23 cellular contexts compared by ENCODE assay signal in genomic region chr2:71181316-71181715, GRCh38. TPM values are rescaled to one million over a fixed set of nuclear protein-coding genes. Genes with fewer than 3 reads are reported as not detected.
DNase-seq lines count a peak whose midpoint lies in the region; ATAC-seq, FAIRE-seq and TF ChIP-seq lines count a peak whose summit lies in the region.
"Had no signal": no experiment of that assay in that cellular context is flagged by ENCODE, and none has a peak within 500 bp of the region (broad histone marks: within the 10 kb centered on the region; RNA-seq: fewer than 3 reads in every experiment).

No MANE protein-coding gene starts in this region.

- no peak for TF ChIP-seq RAD21 in A549 (conservative IDR thresholded peaks at IDR 0.05 in 1 of 2, IDR thresholded peaks at IDR 0.05 in 1 of 2)

- H3K9me3 Mint-ChIP-seq in effector memory CD8-positive, alpha-beta T cell = no peaks in the 10 kb centered on the region
- H3K9me3 Mint-ChIP-seq: H9, T-cell had no signal

- peaks cover 18 to 28% of the 10 kb centered on the region in 2 donors for H3K27me3 Mint-ChIP-seq in effector memory CD8-positive, alpha-beta T cell

- H3K27me3 ChIP-seq in RWPE2 (ENCODE audit: insufficient read depth, poor library complexity, severe bottlenecking) = no peaks in the 10 kb centered on the region
- H3K27me3 ChIP-seq: BLaER1 had no signal

- H3K4me1 ChIP-seq in A549 = peaks cover 4% of the 10 kb centered on the region; the same call in 1 of the 3 replicates
- H3K4me1 ChIP-seq in RWPE2 (ENCODE audit: insufficient read depth, poor library complexity, severe bottlenecking) = no peaks in the 10 kb centered on the region
- H3K4me1 ChIP-seq: BLaER1 had no signal

- POLR2A ChIA-PET in A549 (lab: Yijun Ruan, JAX) = no interaction called here

- H3K4me3 Mint-ChIP-seq in effector memory CD8-positive, alpha-beta T cell = no peak overlapping the region
- H3K4me3 Mint-ChIP-seq: CD4-positive, CD25-positive, alpha-beta regulatory T cell; H9; T-cell had no signal

- no peak overlapping the region for H3K27ac Mint-ChIP-seq in effector memory CD8-positive, alpha-beta T cell
- H3K27ac Mint-ChIP-seq: CD4-positive, CD25-positive, alpha-beta regulatory T cell; H9; T-cell had no signal

- H3K4me2 ChIP-seq in A549 = no peak overlapping the region
- H3K4me2 ChIP-seq: BLaER1, PC-9 had no signal

- H3K4me1 Mint-ChIP-seq in effector memory CD8-positive, alpha-beta T cell (ENCODE audit: low read depth in 2 of 2) = no peaks in the 10 kb centered on the region
- H3K4me1 Mint-ChIP-seq: T-cell had no signal

- ATAC-seq in A549 (peak in 1 of 2 experiments; percentile 45; a peak in 3 of 6 replicates), RWPE2 (ENCODE audit: low read depth) (peak; percentile 58; the same call in 2 of the 3 replicates), left lobe of liver (peak; percentile 49)
- ATAC-seq in effector memory CD8-positive, alpha-beta T cell (replicated peaks) = no peak
- ATAC-seq: K562, T-cell had no signal

- no peak for TF ChIP-seq CTCF in A549 (IDR thresholded peaks at IDR 0.05)
- no peak for TF ChIP-seq CTCF in RWPE2 (IDR thresholded peaks at IDR 0.05; ENCODE audit: poor library complexity, severe bottlenecking)

- CTCF ChIA-PET in A549 (lab: Yijun Ruan, JAX) = interaction anchor here (1.2 to 1.6 kb wide), 2 partner anchors 10 to 24 kb away, joined by 3 to 7 read pairs; no protein-coding TSS in a partner anchor

- H3K27ac ChIP-seq in A549 (no peak overlapping the region; a peak in 1 of 6 replicates), RWPE2 (ENCODE audit: poor library complexity, severe bottlenecking) (no peak overlapping the region)
- H3K27ac ChIP-seq: BLaER1, PC-9 had no signal

- H3K36me3 ChIP-seq in RWPE2 (ENCODE audit: low read depth) = no peaks in the 10 kb centered on the region
- H3K36me3 ChIP-seq: BLaER1 had no signal

- H3K9me3 ChIP-seq in A549 (no peaks in the 10 kb centered on the region), RWPE2 (ENCODE audit: severe bottlenecking) (no peaks in the 10 kb centered on the region)
- H3K9me3 ChIP-seq: BLaER1 had no signal

- no peak for TF ChIP-seq EP300 in A549 (IDR thresholded peaks at IDR 0.05)

- WGBS in A549 (ENCODE audit: missing lambda C conversion rate) = 18% methylated on average over 2 of the region's 2 CpGs

- H3K4me3 ChIP-seq in A549 = no peak overlapping the region
- no peak overlapping the region for H3K4me3 ChIP-seq in RWPE2 (ENCODE audit: severe bottlenecking)
- H3K4me3 ChIP-seq: BLaER1, K562, PC-9 had no signal

- peak in 1 of 2 experiments; percentile 21 for DNase-seq in A549 (ENCODE audit: low read depth in 1 of 2, low spot score in 1 of 2)
- peak; percentile 40 for DNase-seq in ELR (ENCODE audit: low read depth)
- no peak for DNase-seq in RWPE2 (ENCODE audit: low spot score)
- no peak for DNase-seq in left lobe of liver (ENCODE audit: low spot score)
- DNase-seq in effector memory CD8-positive, alpha-beta T cell = no peak
- no peak for DNase-seq in RPMI8226
- DNase-seq in NCI-H2196 treated with DMSO at 0.1 percent for 48 hours (lab: John Stamatoyannopoulos, UW; ENCODE audit: unreplicated experiment) = no peak
- no peak for DNase-seq in activated CD4-positive, alpha-beta T cell treated with anti-CD3 and anti-CD28 coated beads, Interleukin-2, amount 50 U/mL, for 4 hours
- DNase-seq: 8988T; CD4-positive, CD25-positive, alpha-beta regulatory T cell; H9; Kasumi-1; MM.1S; NCI-H2029; NCI-H446 treated with DMSO at 0.1 percent for 48 hours; NCI-H526; NCI-H82; NK-92 treated with Interleukin-12 subunit alpha and Interleukin-12 subunit beta, amount 100 ng/mL, for 24 hours; PC-9; SHP77; T-cell had no signal

- no peak for FAIRE-seq in A549 (lab: Jason Lieb, UNC)
- FAIRE-seq: K562 had no signal

- no peak for TF ChIP-seq POLR2A in A549 (IDR thresholded peaks at IDR 0.05; ENCODE audit: low read length)

- H3K36me3 Mint-ChIP-seq in effector memory CD8-positive, alpha-beta T cell (ENCODE audit: insufficient read depth) = no peaks in the 10 kb centered on the region
- H3K36me3 Mint-ChIP-seq: CD4-positive, CD25-positive, alpha-beta regulatory T cell; T-cell had no signal

TF ChIP-seq in A549, 52 proteins besides CTCF, POLR2A, EP300 and RAD21:
- TF ChIP-seq ELK1 (IDR thresholded peaks at IDR 0.05; ENCODE audit: low read depth, low read length) (no peak), GATA3 (IDR thresholded peaks at IDR 0.05; ENCODE audit: borderline replicate concordance) (peak; percentile 57; the same call in 1 of the 2 replicates)

RNA-seq across cellular contexts. Expression of gene PAIP2B, which starts 45.6 kb away (rescaled TPM):
- polyA plus RNA-seq in A549 (2011; rRNA removed) (0.84 and 0.94 TPM in 2 replicates), A549 (2017; fragmentation: RNase III; extraction: RNeasy Plus Mini Kit Qiagen cat#74134 plus additional on column Dnase treatment) (0.54 to 0.70 TPM (median 0.61 TPM) in 3 replicates)
- polyA plus RNA-seq in A549 (2012; cell fraction: cytosol; rRNA removed) = 0.19 and 0.21 TPM in 2 replicates
- polyA plus RNA-seq in A549 (2012; cell fraction: nucleus; rRNA removed) = 0.05 and 0.13 TPM in 2 replicates
- polyA minus RNA-seq in A549 (2011; rRNA and poly(A)+ RNA removed) = 0.63 and 0.66 TPM in 2 replicates
- 26.8 TPM for total RNA-seq in left lobe of liver

RNA-seq across cellular contexts. Expression of gene MPHOSPH10, which starts 50.9 kb away (rescaled TPM):
- 25.9 and 51.7 TPM in 2 replicates for polyA plus RNA-seq in A549 (2011; rRNA removed)
- 7.9 and 10.6 TPM in 2 replicates for polyA plus RNA-seq in A549 (2012; cell fraction: cytosol; rRNA removed)
- polyA plus RNA-seq in A549 (2012; cell fraction: nucleus; rRNA removed) = 6.7 and 11.1 TPM in 2 replicates
- 39.2 to 43.8 TPM (median 41.1 TPM) in 3 replicates for polyA plus RNA-seq in A549 (2017; fragmentation: RNase III; extraction: RNeasy Plus Mini Kit Qiagen cat#74134 plus additional on column Dnase treatment)
- polyA minus RNA-seq in A549 (2011; rRNA and poly(A)+ RNA removed) = 10.0 and 10.1 TPM in 2 replicates
- 12.5 TPM for total RNA-seq in left lobe of liver

RNA-seq across cellular contexts. Expression of gene MCEE, which starts 51.3 kb away (rescaled TPM):
- polyA plus RNA-seq in A549 (2011; rRNA removed) = 15.8 and 17.7 TPM in 2 replicates
- 6.0 and 6.5 TPM in 2 replicates for polyA plus RNA-seq in A549 (2012; cell fraction: cytosol; rRNA removed)
- polyA plus RNA-seq in A549 (2012; cell fraction: nucleus; rRNA removed) = 5.1 and 5.7 TPM in 2 replicates
- polyA plus RNA-seq in A549 (2017; fragmentation: RNase III; extraction: RNeasy Plus Mini Kit Qiagen cat#74134 plus additional on column Dnase treatment) = 9.7 to 10.7 TPM (median 10.3 TPM) in 3 replicates
- polyA minus RNA-seq in A549 (2011; rRNA and poly(A)+ RNA removed) = 4.2 and 5.2 TPM in 2 replicates
- total RNA-seq in left lobe of liver = 33.4 TPM
